13 cellular contexts compared by ENCODE assay signal in genomic region chr1:110341872-110342331, GRCh38. TPM values are rescaled to one million over a fixed set of nuclear protein-coding genes. Genes with fewer than 3 reads are reported as not detected.
DNase-seq lines count a peak whose midpoint lies in the region; ATAC-seq, FAIRE-seq and TF ChIP-seq lines count a peak whose summit lies in the region.
"Had no signal": no experiment of that assay in that cellular context is flagged by ENCODE, and none has a peak within 500 bp of the region (broad histone marks: within the 10 kb centered on the region; RNA-seq: fewer than 3 reads in every experiment).

No MANE protein-coding gene starts in this region.

- in situ Hi-C loops in K562 (cut with MboI), result no loop called here

- DNase-seq in K562 (ENCODE audit: extremely low read depth in 1 of 4, low spot score in 3 of 4) (peak in 1 of 4 experiments; percentile 27), AG08395 (ENCODE audit: low spot score) (no peak), NK-92 (lab: John Stamatoyannopoulos, UW; ENCODE audit: unreplicated experiment) (no peak)
- DNase-seq in stimulated activated CD4-positive, alpha-beta T cell treated with anti-CD3 and anti-CD28 coated beads, Interleukin-2, amount 100 ng/mL, for 48 hours, result no peak
- DNase-seq in activated CD8-positive, alpha-beta memory T cell treated with anti-CD3 and anti-CD28 coated beads, Interleukin-2, amount 50 U/mL, for 4 hours, result no peak
- DNase-seq: activated naive CD4-positive, alpha-beta T cell treated with anti-CD3 and anti-CD28 coated beads, Interleukin-2, amount 10 ng/mL, durations not matched to agents 7 days and 5 days; foreskin melanocyte; GDM1; NCI-H1694 treated with DMSO at 0.1 percent for 48 hours had no signal

- H3K4me3 ChIP-seq in BLaER1 (peak overlapping the region; percentile 79), HEK293 (ENCODE audit: low read depth, low read length) (peak overlapping the region; percentile 39), K562 (peak overlapping the region; percentile 82), mesodermal cell (ENCODE audit: extremely low read depth, insufficient read depth, low read length, poor library complexity, severe bottlenecking) (peak overlapping the region; percentile 27)

- H3K79me2 ChIP-seq in K562 (ENCODE audit: control insufficient read depth, insufficient read depth, low read length), result peaks cover 86% of the 10 kb centered on the region

- peaks cover 4% of the 10 kb centered on the region for H3K9me1 ChIP-seq in K562 (ENCODE audit: control insufficient read depth, insufficient read depth, low read length)

- H4K20me1 ChIP-seq in BLaER1 (peaks cover 74% of the 10 kb centered on the region), K562 (replicated peaks; ENCODE audit: control insufficient read depth, insufficient read depth, low read length) (peaks cover 70% of the 10 kb centered on the region)

- no peak for TF ChIP-seq RAD21 in K562 (CRISPR knock-in tag; conservative IDR thresholded peaks at IDR 0.05 in 1 of 2, IDR thresholded peaks at IDR 0.05 in 1 of 2)

- H3K9ac ChIP-seq in BLaER1 (peak overlapping the region; percentile 98), K562 (ENCODE audit: insufficient read depth in 1 of 2, low read depth in 2 of 2, low read length in 2 of 2) (peak overlapping the region; percentile 99 to 100)

- 7% methylated on average over 9 of the region's 9 CpGs for WGBS in K562 (ENCODE audit: insufficient coverage, low coverage, missing lambda C conversion rate)
- WGBS in mesodermal cell (ENCODE audit: insufficient coverage in 2 of 2), 2 experiments, result 40 to 61% methylated on average over 6 to 7 of the region's 9 CpGs

- no TSS peak for BruUV-seq in K562 (replicated peaks; lab: Mats Ljungman, UMichigan)

- FAIRE-seq in K562 (lab: Jason Lieb, UNC), result no peak
- FAIRE-seq: pancreas had no signal

- POLR2A ChIA-PET in HEK293 (lab: Yijun Ruan, JAX) (no interaction called here), K562 (lab: Yijun Ruan, JAX) (interaction anchor here (0.6 to 4.0 kb wide), 4 partner anchors 8 to 32 kb away, joined by 3 to 74 read pairs (median 3); no protein-coding TSS in a partner anchor)

- H3K27ac ChIP-seq in BLaER1, result no peak overlapping the region
- H3K27ac ChIP-seq in HEK293 (ENCODE audit: extremely low read depth, low read depth, low read length), result peak overlapping the region; percentile 6; the same call in 1 of the 2 replicates
- peak overlapping the region; percentile 5; the same call in 1 of the 3 replicates for H3K27ac ChIP-seq in K562 (ENCODE audit: extremely low read depth, low read depth, low read length)
- no peak overlapping the region for H3K27ac ChIP-seq in mesodermal cell (ENCODE audit: low read depth, low read length, severe bottlenecking)
- H3K27ac ChIP-seq: pancreas had no signal

- intact Hi-C loops in K562 (cut with micrococcal nuclease), result no loop called here

- CTCF ChIA-PET in HEK293 (lab: Yijun Ruan, JAX), result interaction anchor here (0.6 to 1.6 kb wide), 3 partner anchors 9 to 1117 kb away, joined by 3 to 7 read pairs (median 3); no protein-coding TSS in a partner anchor
- CTCF ChIA-PET in K562 (lab: Yijun Ruan, JAX; ENCODE audit: low intra/inter-chr PET ratio), result interaction anchor here (0.6 kb wide), 1 partner anchor 41 kb away, joined by 4 read pairs; no protein-coding TSS in a partner anchor

- H3K4me2 ChIP-seq in BLaER1 (peak overlapping the region; percentile 95), K562 (ENCODE audit: insufficient read depth, low read length) (peak overlapping the region; percentile 87)

- no peaks in the 10 kb centered on the region for H3K27me3 ChIP-seq in BLaER1
- H3K27me3 ChIP-seq in K562 (ENCODE audit: control insufficient read depth in 2 of 2, insufficient read depth in 2 of 2, low read length in 2 of 2), result no peaks in the 10 kb centered on the region
- H3K27me3 ChIP-seq: pancreas had no signal

- H3K36me3 ChIP-seq in BLaER1, result peaks cover 46% of the 10 kb centered on the region
- H3K36me3 ChIP-seq in HEK293 (ENCODE audit: control insufficient read depth in 2 of 2, insufficient read depth in 1 of 2, low read length in 2 of 2), result peaks cover 12 to 59% of the 10 kb centered on the region in 2 experiments; a peak in 2 of 3 replicates
- peaks cover 69% of the 10 kb centered on the region for H3K36me3 ChIP-seq in K562 (ENCODE audit: control insufficient read depth, insufficient read depth, low read length)
- peaks cover 52% of the 10 kb centered on the region for H3K36me3 ChIP-seq in mesodermal cell (ENCODE audit: control insufficient read depth, insufficient read depth, low read length)

- no peak overlapping the region for H2AFZ ChIP-seq in K562 (ENCODE audit: low read depth, low read length)

- H3K9me3 ChIP-seq in BLaER1, result no peaks in the 10 kb centered on the region
- H3K9me3 ChIP-seq in HEK293 (ENCODE audit: control insufficient read depth, insufficient read depth, low read depth, low read length), result no peaks in the 10 kb centered on the region
- no peaks in the 10 kb centered on the region for H3K9me3 ChIP-seq in K562 (replicated peaks; ENCODE audit: control insufficient read depth, insufficient read depth, low read depth, low read length)
- no peaks in the 10 kb centered on the region for H3K9me3 ChIP-seq in mesodermal cell (ENCODE audit: control insufficient read depth, low read length)
- H3K9me3 ChIP-seq: pancreas had no signal

- TF ChIP-seq CTCF in HEK293 (tag by site-specific recombination; IDR thresholded peaks at IDR 0.05) (no peak), K562 (IDR thresholded peaks at IDR 0.05 in 2 of 3, conservative IDR thresholded peaks at IDR 0.05 in 1 of 3; ENCODE audit: insufficient read depth in 2 of 3, low read depth in 1 of 3, low read length in 3 of 3) (no peak)

- no peak for TF ChIP-seq POLR2A in K562 (conservative IDR thresholded peaks at IDR 0.05)

- ATAC-seq in K562, result no peak
- ATAC-seq: pancreas had no signal

- peaks cover 73% of the 10 kb centered on the region for H3K4me1 ChIP-seq in BLaER1
- peaks cover 10% of the 10 kb centered on the region for H3K4me1 ChIP-seq in HEK293 (ENCODE audit: control insufficient read depth, insufficient read depth, low read length)
- peaks cover 34 to 48% of the 10 kb centered on the region in 2 experiments for H3K4me1 ChIP-seq in K562 (replicated peaks in 1 of 2; ENCODE audit: control insufficient read depth in 2 of 2, insufficient read depth in 2 of 2, low read length in 2 of 2)
- H3K4me1 ChIP-seq in mesodermal cell (ENCODE audit: control insufficient read depth, insufficient read depth, low read length, poor library complexity, severe bottlenecking), result peaks cover 36% of the 10 kb centered on the region

- no peak for TF ChIP-seq EP300 in K562 (IDR thresholded peaks at IDR 0.05; ENCODE audit: low read length)

TF ChIP-seq in HEK293, 187 proteins besides CTCF, POLR2A, EP300 and RAD21 (continues in another document):
- no peak for TF ChIP-seq ZNF354C (tag by site-specific recombination; IDR thresholded peaks at IDR 0.05; ENCODE audit: borderline replicate concordance, low read depth)
- TF ChIP-seq GLIS1 (tag by site-specific recombination; IDR thresholded peaks at IDR 0.05), result peak; percentile 33

TF ChIP-seq in K562, 482 proteins besides CTCF, POLR2A, EP300 and RAD21 (continues in another document):
- TF ChIP-seq ZNF274 (IDR thresholded peaks at IDR 0.05; ENCODE audit: borderline replicate concordance, low read depth, low read length) (no peak), EGR1 (conservative IDR thresholded peaks at IDR 0.05) (no peak), HNRNPUL1 (IDR thresholded peaks at IDR 0.05; ENCODE audit: low read length) (no peak), RBBP5 (IDR thresholded peaks at IDR 0.05; ENCODE audit: borderline replicate concordance, insufficient read depth, low read length, poor library complexity, severe bottlenecking) (no peak)

RNA-seq across cellular contexts. Expression of gene RBM15, which starts 2.7 kb away (rescaled TPM):
- total RNA-seq in K562 (2011; cell fraction: chromatin; rRNA removed; ENCODE audit: low replicate concordance), result 242 and 282 TPM in 2 replicates
- total RNA-seq in K562 (2011; cell fraction: nucleolus; rRNA removed), result 217 and 228 TPM in 2 replicates
- total RNA-seq in K562 (2011; cell fraction: nucleoplasm; rRNA removed), result 127 and 197 TPM in 2 replicates
- total RNA-seq in K562 (2014; rRNA removed) (63.4 and 67.7 TPM in 2 replicates), K562 (2014; rRNA removed; fragmentation: Illumina TruSeq; extraction: Trizol) (43.4 and 45.3 TPM in 2 replicates), K562 (2015; rRNA removed; fragmentation: Illumina TruSeq; extraction: Trizol) (57.6 and 58.3 TPM in 2 replicates), K562 (2021) (53.4 and 56.1 TPM in 2 replicates)
- polyA plus RNA-seq in K562 (2011; rRNA removed) (28.2 and 32.1 TPM in 2 replicates), K562 (2014; fragmentation: Illumina TruSeq; extraction: Trizol) (16.9 and 17.1 TPM in 2 replicates), K562 (2014; fragmentation: Nextera tagmentation; extraction: Ambion mirVana) (1 to 10 TPM; 2.4 to 4.7 TPM), K562 (2014; rRNA removed) (25.2 and 29.1 TPM in 2 replicates)
- polyA plus RNA-seq in K562 (2011; cell fraction: cytosol; rRNA removed), result 25.2 and 25.5 TPM in 2 replicates
- polyA plus RNA-seq in K562 (2011; cell fraction: nucleus; rRNA removed), result 67.3 and 94.0 TPM in 2 replicates
- polyA plus RNA-seq in K562 (2012), result 11.9 and 12.9 TPM in 2 replicates
- 164 and 169 TPM in 2 replicates for polyA minus RNA-seq in K562 (2011; rRNA and poly(A)+ RNA removed)
- 57.9 and 59.4 TPM in 2 replicates for polyA minus RNA-seq in K562 (2011; cell fraction: cytosol; rRNA and poly(A)+ RNA removed)
- 287 and 388 TPM in 2 replicates for polyA minus RNA-seq in K562 (2011; cell fraction: nucleus; rRNA and poly(A)+ RNA removed)
- 10.4 TPM for polyA plus RNA-seq in mesodermal cell (2013, experiment 1 of 2)
- 8.1 TPM for polyA plus RNA-seq in mesodermal cell (2013, experiment 2 of 2)

RNA-seq across cellular contexts. Expression of gene SLC16A4, which starts 48.9 kb away (rescaled TPM):
- total RNA-seq in K562 (2011; cell fraction: chromatin; rRNA removed; ENCODE audit: low replicate concordance), result 1.0 and 3.1 TPM in 2 replicates
- total RNA-seq in K562 (2011; cell fraction: nucleolus; rRNA removed), result 0.39 TPM in 1 of 2 replicates, not detected in the other
- total RNA-seq in K562 (2011; cell fraction: nucleoplasm; rRNA removed), result 1.0 and 1.5 TPM in 2 replicates
- 0.16 TPM in 1 of 2 replicates, not detected in the other for total RNA-seq in K562 (2014; rRNA removed)
- 0.19 and 0.29 TPM in 2 replicates for total RNA-seq in K562 (2014; rRNA removed; fragmentation: Illumina TruSeq; extraction: Trizol)
- total RNA-seq in K562 (2015; rRNA removed; fragmentation: Illumina TruSeq; extraction: Trizol), result 0.04 TPM in 1 of 2 replicates, not detected in the other
- total RNA-seq in K562 (2021), result 0.07 and 0.29 TPM in 2 replicates
- 0.31 and 0.39 TPM in 2 replicates for polyA plus RNA-seq in K562 (2011; rRNA removed)
- 0.04 and 0.46 TPM in 2 replicates for polyA plus RNA-seq in K562 (2011; cell fraction: cytosol; rRNA removed)
- polyA plus RNA-seq in K562 (2011; cell fraction: nucleus; rRNA removed), result 0.38 and 0.90 TPM in 2 replicates
- polyA plus RNA-seq in K562 (2012), result 0.39 and 0.97 TPM in 2 replicates
- 0.12 and 0.26 TPM in 2 replicates for polyA plus RNA-seq in K562 (2014; fragmentation: Illumina TruSeq; extraction: Trizol)
- polyA plus RNA-seq in K562 (2014; fragmentation: Nextera tagmentation; extraction: Ambion mirVana), result under 1 TPM; 0.20 to 0.23 TPM
- polyA plus RNA-seq in K562 (2014; rRNA removed), result 0.16 and 0.34 TPM in 2 replicates
- 0.07 and 0.78 TPM in 2 replicates for polyA minus RNA-seq in K562 (2011; rRNA and poly(A)+ RNA removed)
- not detected in 2 replicates for polyA minus RNA-seq in K562 (2011; cell fraction: cytosol; rRNA and poly(A)+ RNA removed)
- polyA minus RNA-seq in K562 (2011; cell fraction: nucleus; rRNA and poly(A)+ RNA removed), result 0.22 TPM in 1 of 2 replicates, not detected in the other
- 6.6 TPM for polyA plus RNA-seq in mesodermal cell (2013, experiment 1 of 2)
- 5.8 TPM for polyA plus RNA-seq in mesodermal cell (2013, experiment 2 of 2)

Comparison
In these comparisons a context has a peak if more than half of its experiments do, and no peak if none do; other contexts are left out.
1. H3K27ac ChIP-seq: peak in HEK293 (single experiment) and K562 (single experiment); none in BLaER1 (single experiment) and mesodermal cell (single experiment).
2. H3K4me3 ChIP-seq: peak in every context shown above with its lines; median percentile 82 in K562; 79 in BLaER1; 39 in HEK293; 27 in mesodermal cell.